21 cellular contexts compared by ENCODE assay signal in genomic region chr9:38043931-38044623, GRCh38. TPM values are rescaled to one million over a fixed set of nuclear protein-coding genes. Genes with fewer than 3 reads are reported as not detected.
DNase-seq lines count a peak whose midpoint lies in the region; ATAC-seq and TF ChIP-seq lines count a peak whose summit lies in the region.
"Had no signal": no experiment of that assay in that cellular context is flagged by ENCODE, and none has a peak within 500 bp of the region (broad histone marks: within the 10 kb centered on the region; RNA-seq: fewer than 3 reads in every experiment).

No MANE protein-coding gene starts in this region.

- H3K4me1 ChIP-seq in heart left ventricle (peaks cover 4 to 90% (median 69%) of the 10 kb centered on the region in 12 donors), left ventricle myocardium inferior (peaks cover 93% of the 10 kb centered on the region), muscle layer of colon (ENCODE audit: insufficient read depth, low read length) (peaks cover 65% of the 10 kb centered on the region), thyroid gland (peaks cover 52 to 74% of the 10 kb centered on the region in 2 donors), left lung (peaks cover 31 to 77% of the 10 kb centered on the region in 2 donors)

- peak in 3 of 4 donors; percentile 8 to 16 (median 8) for ATAC-seq in heart left ventricle
- ATAC-seq in left lung, result no peak
- ATAC-seq in activated CD4-positive, CD25-positive, alpha-beta regulatory T cell treated with anti-CD3 and anti-CD28 coated beads, Interleukin-2, amount 50 U/mL, for 24 hours, result no peak
- ATAC-seq in GM18861 (IDR thresholded peaks at IDR 0.05; ENCODE audit: unreplicated experiment), result no peak
- ATAC-seq: SK-N-SH treated with all-trans-retinoic acid at 6 μM for 48 hours had no signal

- H3K27me3 ChIP-seq in heart left ventricle (no peaks in the 10 kb centered on the region), left ventricle myocardium inferior (ENCODE audit: low read depth) (no peaks in the 10 kb centered on the region), muscle layer of colon (ENCODE audit: control insufficient read depth in 1 of 2, insufficient read depth in 2 of 2, low read length in 2 of 2) (no peaks in the 10 kb centered on the region), thyroid gland (no peaks in the 10 kb centered on the region), left lung (no peaks in the 10 kb centered on the region)
- H3K27me3 ChIP-seq: BLaER1, breast epithelium, neural progenitor cell had no signal

- H3K9me3 ChIP-seq in heart left ventricle, result no peaks in the 10 kb centered on the region
- no peaks in the 10 kb centered on the region for H3K9me3 ChIP-seq in left ventricle myocardium inferior (replicated peaks)
- H3K9me3 ChIP-seq in muscle layer of colon (ENCODE audit: low read length), result no peaks in the 10 kb centered on the region
- H3K9me3 ChIP-seq in thyroid gland, result no peaks in the 10 kb centered on the region
- no peaks in the 10 kb centered on the region for H3K9me3 ChIP-seq in left lung
- H3K9me3 ChIP-seq: BLaER1, breast epithelium had no signal

- no peak overlapping the region for H3K9ac ChIP-seq in muscle layer of colon (ENCODE audit: low read length)
- H3K9ac ChIP-seq: BLaER1, neural progenitor cell had no signal

- no peak overlapping the region for H3K4me3 ChIP-seq in heart left ventricle
- no peak overlapping the region for H3K4me3 ChIP-seq in left ventricle myocardium inferior
- no peak overlapping the region for H3K4me3 ChIP-seq in muscle layer of colon (ENCODE audit: low read depth in 1 of 2, low read length in 2 of 2)
- H3K4me3 ChIP-seq in thyroid gland (replicated peaks in 1 of 3), result no peak overlapping the region
- H3K4me3 ChIP-seq in left lung, result no peak overlapping the region
- H3K4me3 ChIP-seq: BLaER1, breast epithelium, neural progenitor cell had no signal

- H3K36me3 ChIP-seq in heart left ventricle (no peaks in the 10 kb centered on the region), left ventricle myocardium inferior (no peaks in the 10 kb centered on the region), muscle layer of colon (ENCODE audit: insufficient read depth, low read length) (no peaks in the 10 kb centered on the region), thyroid gland (no peaks in the 10 kb centered on the region), left lung (no peaks in the 10 kb centered on the region)
- H3K36me3 ChIP-seq: BLaER1, breast epithelium, neural progenitor cell had no signal

- peak overlapping the region in 8 of 12 donors; percentile 7 to 77 (median 28) for H3K27ac ChIP-seq in heart left ventricle
- peak overlapping the region; percentile 79 for H3K27ac ChIP-seq in left ventricle myocardium inferior (replicated peaks)
- H3K27ac ChIP-seq in muscle layer of colon (ENCODE audit: low read depth, low read length), result peak overlapping the region; percentile 10
- H3K27ac ChIP-seq in thyroid gland, result peak overlapping the region; percentile 8 to 44 (median 27)
- H3K27ac ChIP-seq in left lung, result no peak overlapping the region
- H3K27ac ChIP-seq: BLaER1, neural progenitor cell had no signal

- intact Hi-C loops in heart left ventricle (cut with DNase I) (no loop called here), cardiac septum (cut with DNase I) (no loop called here), left ventricle myocardium inferior (cut with micrococcal nuclease) (no loop called here), thyroid gland (cut with DNase I) (no loop called here), left lung (cut with DNase I) (no loop called here)

- TF ChIP-seq CTCF in heart left ventricle (IDR thresholded peaks at IDR 0.05) (no peak), left ventricle myocardium inferior (IDR thresholded peaks at IDR 0.05; ENCODE audit: borderline replicate concordance) (no peak), thyroid gland (IDR thresholded peaks at IDR 0.05) (no peak), left lung (IDR thresholded peaks at IDR 0.05) (no peak)

- WGBS in heart left ventricle, 4 donors, result 44 to 55% (median 52%) methylated on average over 8 to 9 of the region's 9 CpGs
- 70 to 71% methylated on average over 9 of the region's 9 CpGs for WGBS in thyroid gland, 2 donors

- TF ChIP-seq POLR2A in heart left ventricle (IDR thresholded peaks at IDR 0.05), result no peak
- TF ChIP-seq POLR2A in thyroid gland (IDR thresholded peaks at IDR 0.05), result no peak

- peak in 2 of 5 donors; percentile 61 to 62 for DNase-seq in heart left ventricle
- no peak for DNase-seq in cardiac septum (ENCODE audit: low spot score)
- DNase-seq in left ventricle myocardium inferior, result no peak
- peak; percentile 52 to 72 for DNase-seq in thyroid gland
- DNase-seq in left lung, result no peak
- DNase-seq: activated CD4-positive, alpha-beta T cell treated with anti-CD3 and anti-CD28 coated beads, Interleukin-2, amount 50 U/mL, for 48 hours; activated gamma-delta T cell; cortex of kidney; foreskin fibroblast; KBM-7; midbrain; NCI-H187; NCI-H774; stimulated activated CD4-positive, alpha-beta T cell treated with anti-CD3 and anti-CD28 coated beads, Interleukin-15, amount 100 ng/mL, for 24 hours had no signal

RNA-seq across cellular contexts. Expression of gene SHB, which starts 24.9 kb away (rescaled TPM):
- total RNA-seq in heart left ventricle (10 to 100 TPM; 10.7 to 31.4 (median 21.4) TPM), cardiac septum (39.0 TPM), left ventricle myocardium inferior (19.4 TPM), thyroid gland (10 to 100 TPM; 18.4 to 27.5 (median 22.0) TPM), left lung (10 to 100 TPM; 26.7 to 26.8 TPM)
- polyA plus RNA-seq in heart left ventricle, result 10 to 100 TPM in 1 of 2 donors, 1 to 10 TPM in 1; 7.8 to 23.2 TPM

Comparison
In these comparisons a context has a peak if more than half of its experiments do, and no peak if none do; other contexts are left out.
1. ATAC-seq: peak in heart left ventricle (3 of 4); none in left lung (single experiment), activated CD4-positive, CD25-positive, alpha-beta regulatory T cell treated with anti-CD3 and anti-CD28 coated beads, Interleukin-2, amount 50 U/mL, for 24 hours (0 of 2) and GM18861 (single experiment).
2. DNase-seq: peak in thyroid gland (2 of 2); none in cardiac septum (single experiment), left ventricle myocardium inferior (single experiment) and left lung (0 of 2).
3. H3K27ac ChIP-seq: peak in heart left ventricle (8 of 12), left ventricle myocardium inferior (single experiment), muscle layer of colon (single experiment) and thyroid gland (3 of 3); none in left lung (0 of 2).